10 cellular contexts compared by ENCODE assay signal in the genomic region with DNA sequence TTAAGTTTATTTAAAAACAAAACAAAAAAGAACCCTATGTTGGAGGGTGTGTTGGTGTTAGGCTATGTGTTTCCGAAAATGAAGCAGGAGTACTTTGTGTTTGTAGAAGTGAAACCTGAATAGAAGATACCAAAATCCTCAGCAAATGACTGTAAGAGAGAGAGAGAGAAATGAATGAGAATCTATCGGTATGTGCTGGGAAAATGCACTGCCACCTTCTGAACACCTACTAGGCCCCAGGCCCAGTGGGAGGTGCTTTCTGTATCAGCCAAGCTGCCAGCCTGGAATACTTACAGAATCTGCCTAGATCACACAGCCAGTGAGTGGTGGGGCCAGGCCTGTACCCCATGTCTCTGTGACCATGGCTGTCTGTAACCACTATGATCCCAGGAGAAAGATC. TPM values are rescaled to one million over a fixed set of nuclear protein-coding genes. Genes with fewer than 3 reads are reported as not detected.
DNase-seq lines count a peak whose midpoint lies in the region; ATAC-seq and TF ChIP-seq lines count a peak whose summit lies in the region.
"Had no signal": no experiment of that assay in that cellular context is flagged by ENCODE, and none has a peak within 500 bp of the region (broad histone marks: within the 10 kb centered on the region; RNA-seq: fewer than 3 reads in every experiment).

No MANE protein-coding gene starts in this region.

- H3K4me3 ChIP-seq in osteoblast (ENCODE audit: insufficient read depth, low read length): no peak overlapping the region

- peaks cover 21% of the 10 kb centered on the region for H3K36me3 ChIP-seq in osteoblast (ENCODE audit: insufficient read depth, low read length)

- H3K4me1 Mint-ChIP-seq in activated CD4-positive, alpha-beta T cell treated with anti-CD3 and anti-CD28 coated beads, Interleukin-2, amount 10 ng/mL, durations not matched to agents 7 days and 5 days: peaks cover 52% of the 10 kb centered on the region
- H3K4me1 Mint-ChIP-seq in activated T-cell treated with anti-CD3 and anti-CD28 coated beads, Interleukin-2, amount 50 U/mL, for 72 hours (ENCODE audit: low read depth): peaks cover 62% of the 10 kb centered on the region

- no peaks in the 10 kb centered on the region for H3K27me3 Mint-ChIP-seq in activated CD4-positive, alpha-beta T cell treated with anti-CD3 and anti-CD28 coated beads, Interleukin-2, amount 10 ng/mL, durations not matched to agents 7 days and 5 days
- H3K27me3 Mint-ChIP-seq in activated T-cell treated with anti-CD3 and anti-CD28 coated beads, Interleukin-2, amount 50 U/mL, for 72 hours (ENCODE audit: low read depth): no peaks in the 10 kb centered on the region

- H3K4me1 ChIP-seq in osteoblast (ENCODE audit: insufficient read depth, low read length): peaks cover 4% of the 10 kb centered on the region
- H3K4me1 ChIP-seq: Caco-2 had no signal

- peaks cover 49% of the 10 kb centered on the region for H3K36me3 Mint-ChIP-seq in activated CD4-positive, alpha-beta T cell treated with anti-CD3 and anti-CD28 coated beads, Interleukin-2, amount 10 ng/mL, durations not matched to agents 7 days and 5 days (ENCODE audit: low read depth)
- H3K36me3 Mint-ChIP-seq in activated T-cell treated with anti-CD3 and anti-CD28 coated beads, Interleukin-2, amount 50 U/mL, for 72 hours (ENCODE audit: insufficient read depth in 2 of 2): peaks cover 32 to 50% of the 10 kb centered on the region in 2 donors

- H2AFZ ChIP-seq in osteoblast (ENCODE audit: low read length): no peak overlapping the region

- ATAC-seq in HG02852 (IDR thresholded peaks at IDR 0.05; ENCODE audit: unreplicated experiment) (peak; percentile 34), GM21447 (IDR thresholded peaks at IDR 0.05; ENCODE audit: unreplicated experiment) (no peak), GM21723 (IDR thresholded peaks at IDR 0.05; ENCODE audit: unreplicated experiment) (no peak)
- ATAC-seq in activated T-cell treated with anti-CD3 and anti-CD28 coated beads, Interleukin-2, amount 50 U/mL, for 72 hours (replicated peaks in 1 of 2): peak in 1 of 2 donors; percentile 29
- ATAC-seq: right cardiac atrium had no signal

- no peak overlapping the region for H3K4me2 ChIP-seq in osteoblast (ENCODE audit: insufficient read depth, low read length)

- no peak for DNase-seq in activated CD4-positive, alpha-beta T cell treated with anti-CD3 and anti-CD28 coated beads, Interleukin-2, amount 10 ng/mL, durations not matched to agents 7 days and 5 days
- no peak for DNase-seq in activated CD4-positive, alpha-beta T cell treated with anti-CD3 and anti-CD28 coated beads for 4 hours
- peak in 1 of 2 donors; percentile 59 for DNase-seq in activated T-cell treated with anti-CD3 and anti-CD28 coated beads, Interleukin-2, amount 50 U/mL, for 72 hours
- DNase-seq in osteoblast (ENCODE audit: insufficient read length, low spot score, missing footprints): peak; percentile 43
- DNase-seq in HUDEP-2 (lab: John Stamatoyannopoulos, UW; ENCODE audit: unreplicated experiment in 76 of 76): no peak
- DNase-seq: Caco-2, right cardiac atrium had no signal

- H4K20me1 ChIP-seq in osteoblast (ENCODE audit: insufficient read depth, low read length): peaks cover 5% of the 10 kb centered on the region

- H3K27me3 ChIP-seq in osteoblast (ENCODE audit: insufficient read depth, low read length): no peaks in the 10 kb centered on the region

- CTCF ChIA-PET in activated CD4-positive, alpha-beta T cell treated with anti-CD3 and anti-CD28 coated beads, Interleukin-2, amount 10 ng/mL, durations not matched to agents 7 days and 5 days (lab: Charles Lee): no interaction called here

- H3K27ac ChIP-seq in osteoblast (ENCODE audit: low read depth, low read length): no peak overlapping the region

- no peak for TF ChIP-seq CTCF in osteoblast (IDR thresholded peaks at IDR 0.05; ENCODE audit: extremely low read depth, low read depth, low read length)

- H3K9me3 ChIP-seq in osteoblast (ENCODE audit: low read depth, low read length): no peaks in the 10 kb centered on the region
- H3K9me3 ChIP-seq: Caco-2 had no signal

- no peaks in the 10 kb centered on the region for H3K9me3 Mint-ChIP-seq in activated CD4-positive, alpha-beta T cell treated with anti-CD3 and anti-CD28 coated beads, Interleukin-2, amount 10 ng/mL, durations not matched to agents 7 days and 5 days
- peaks cover 0 to 3% of the 10 kb centered on the region in 2 donors for H3K9me3 Mint-ChIP-seq in activated T-cell treated with anti-CD3 and anti-CD28 coated beads, Interleukin-2, amount 50 U/mL, for 72 hours

- POLR2A ChIA-PET in activated CD4-positive, alpha-beta T cell treated with anti-CD3 and anti-CD28 coated beads, Interleukin-2, amount 10 ng/mL, durations not matched to agents 7 days and 5 days (lab: Charles Lee): no interaction called here

- H3K27ac Mint-ChIP-seq in activated CD4-positive, alpha-beta T cell treated with anti-CD3 and anti-CD28 coated beads, Interleukin-2, amount 10 ng/mL, durations not matched to agents 7 days and 5 days: peak overlapping the region; percentile 51
- H3K27ac Mint-ChIP-seq in activated T-cell treated with anti-CD3 and anti-CD28 coated beads, Interleukin-2, amount 50 U/mL, for 72 hours: peak overlapping the region; percentile 99

- H3K4me3 Mint-ChIP-seq in activated CD4-positive, alpha-beta T cell treated with anti-CD3 and anti-CD28 coated beads, Interleukin-2, amount 10 ng/mL, durations not matched to agents 7 days and 5 days: no peak overlapping the region
- peak overlapping the region; percentile 77 to 87 for H3K4me3 Mint-ChIP-seq in activated T-cell treated with anti-CD3 and anti-CD28 coated beads, Interleukin-2, amount 50 U/mL, for 72 hours

- H3K79me2 ChIP-seq in osteoblast (ENCODE audit: insufficient read depth, low read length): peaks cover 19% of the 10 kb centered on the region

RNA-seq across cellular contexts. Expression of gene PIM2, which starts 14.9 kb away (rescaled TPM):
- total RNA-seq in activated CD4-positive, alpha-beta T cell treated with anti-CD3 and anti-CD28 coated beads, Interleukin-2, amount 10 ng/mL, durations not matched to agents 7 days and 5 days: 100 to 1,000 TPM; 152 to 154 TPM
- 100 to 1,000 TPM; 550 to 563 TPM for total RNA-seq in activated T-cell treated with anti-CD3 and anti-CD28 coated beads, Interleukin-2, amount 50 U/mL, for 72 hours
- 4.3 and 4.7 TPM in 2 replicates for total RNA-seq in osteoblast

RNA-seq across cellular contexts. Expression of gene SLC35A2, which starts 22.3 kb away (rescaled TPM):
- total RNA-seq in activated CD4-positive, alpha-beta T cell treated with anti-CD3 and anti-CD28 coated beads, Interleukin-2, amount 10 ng/mL, durations not matched to agents 7 days and 5 days: 10 to 100 TPM; 14.0 to 16.8 TPM
- 10 to 100 TPM; 30.8 to 32.7 TPM for total RNA-seq in activated T-cell treated with anti-CD3 and anti-CD28 coated beads, Interleukin-2, amount 50 U/mL, for 72 hours
- total RNA-seq in osteoblast: 15.3 and 15.6 TPM in 2 replicates

RNA-seq across cellular contexts. Expression of gene OTUD5, which starts 23.6 kb away (rescaled TPM):
- 10 to 100 TPM; 49.0 to 54.1 TPM for total RNA-seq in activated CD4-positive, alpha-beta T cell treated with anti-CD3 and anti-CD28 coated beads, Interleukin-2, amount 10 ng/mL, durations not matched to agents 7 days and 5 days
- 100 to 1,000 TPM; 123 to 137 TPM for total RNA-seq in activated T-cell treated with anti-CD3 and anti-CD28 coated beads, Interleukin-2, amount 50 U/mL, for 72 hours
- total RNA-seq in osteoblast: 31.2 and 33.7 TPM in 2 replicates

RNA-seq across cellular contexts. Expression of gene PQBP1, which starts 36.0 kb away (rescaled TPM):
- 10 to 100 TPM; 69.4 to 77.6 TPM for total RNA-seq in activated CD4-positive, alpha-beta T cell treated with anti-CD3 and anti-CD28 coated beads, Interleukin-2, amount 10 ng/mL, durations not matched to agents 7 days and 5 days
- 100 to 1,000 TPM; 114 to 125 TPM for total RNA-seq in activated T-cell treated with anti-CD3 and anti-CD28 coated beads, Interleukin-2, amount 50 U/mL, for 72 hours
- total RNA-seq in osteoblast: 32.9 and 33.6 TPM in 2 replicates

RNA-seq across cellular contexts. Expression of gene TIMM17B, which starts 36.2 kb away (rescaled TPM):
- total RNA-seq in activated CD4-positive, alpha-beta T cell treated with anti-CD3 and anti-CD28 coated beads, Interleukin-2, amount 10 ng/mL, durations not matched to agents 7 days and 5 days: 10 to 100 TPM; 39.9 to 45.8 TPM
- 10 to 100 TPM; 73.6 to 90.1 TPM for total RNA-seq in activated T-cell treated with anti-CD3 and anti-CD28 coated beads, Interleukin-2, amount 50 U/mL, for 72 hours
- total RNA-seq in osteoblast: 20.6 and 24.2 TPM in 2 replicates

Comparison
In these comparisons a context has a peak if more than half of its experiments do, and no peak if none do; other contexts are left out.
1. RNA of gene PIM2, which starts 14.9 kb away (total RNA-seq): 550 to 563 TPM in activated T-cell treated with anti-CD3 and anti-CD28 coated beads, Interleukin-2, amount 50 U/mL, for 72 hours and 152 to 154 TPM in activated CD4-positive, alpha-beta T cell treated with anti-CD3 and anti-CD28 coated beads, Interleukin-2, amount 10 ng/mL, durations not matched to agents 7 days and 5 days; 4.3 to 4.7 TPM in osteoblast; every median in the first group is over 10 times any median in the second.